In the genomic region with DNA sequence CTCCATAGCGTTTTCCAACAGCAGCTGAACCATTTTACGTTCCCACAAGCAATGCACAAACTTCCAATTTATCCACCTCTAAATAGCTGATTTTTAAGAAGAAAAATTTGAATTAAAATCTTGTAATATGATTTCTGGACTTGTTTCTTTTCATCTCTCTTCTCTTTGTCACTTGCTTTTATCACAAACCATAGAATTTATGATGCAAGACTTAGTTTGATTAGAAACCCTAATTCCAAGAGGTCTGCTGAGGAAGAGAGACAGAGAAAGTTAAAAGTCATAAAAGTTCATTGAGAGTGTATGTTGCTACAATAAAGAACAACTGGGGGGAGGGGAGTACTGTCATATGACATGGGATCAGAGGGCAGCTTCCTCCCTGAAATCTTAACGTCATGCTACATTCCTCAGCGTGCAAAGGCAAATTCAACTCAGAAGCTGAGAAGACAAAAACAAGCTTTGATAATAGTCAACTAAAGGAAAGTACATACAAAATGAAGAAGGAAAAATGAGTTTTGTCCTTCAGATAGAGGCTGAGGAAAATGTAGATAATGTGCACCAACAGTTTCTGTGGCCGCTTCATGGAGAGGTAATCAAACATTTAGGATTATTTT, we compare ENCODE assay signal across 1 cellular context.
TF ChIP-seq lines count a peak whose summit lies in the region.

No MANE protein-coding gene starts in this region.

TF ChIP-seq in HepG2, 621 proteins besides CTCF, POLR2A, EP300 and RAD21:
- TF ChIP-seq, protein P1, sequence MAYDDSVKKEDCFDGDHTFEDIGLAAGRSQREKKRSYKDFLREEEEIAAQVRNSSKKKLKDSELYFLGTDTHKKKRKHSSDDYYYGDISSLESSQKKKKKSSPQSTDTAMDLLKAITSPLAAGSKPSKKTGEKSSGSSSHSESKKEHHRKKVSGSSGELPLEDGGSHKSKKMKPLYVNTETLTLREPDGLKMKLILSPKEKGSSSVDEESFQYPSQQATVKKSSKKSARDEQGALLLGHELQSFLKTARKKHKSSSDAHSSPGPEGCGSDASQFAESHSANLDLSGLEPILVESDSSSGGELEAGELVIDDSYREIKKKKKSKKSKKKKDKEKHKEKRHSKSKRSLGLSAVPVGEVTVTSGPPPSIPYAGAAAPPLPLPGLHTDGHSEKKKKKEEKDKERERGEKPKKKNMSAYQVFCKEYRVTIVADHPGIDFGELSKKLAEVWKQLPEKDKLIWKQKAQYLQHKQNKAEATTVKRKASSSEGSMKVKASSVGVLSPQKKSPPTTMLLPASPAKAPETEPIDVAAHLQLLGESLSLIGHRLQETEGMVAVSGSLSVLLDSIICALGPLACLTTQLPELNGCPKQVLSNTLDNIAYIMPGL (CRISPR knock-in tag; IDR thresholded peaks at IDR 0.05; ENCODE audit: borderline replicate concordance in 1 of 2, low read depth in 1 of 2) = no peak
- TF ChIP-seq HNF4A (CRISPR knock-in tag; IDR thresholded peaks at IDR 0.05) (0 out of 2 replicates have a peak, but pooled peaks have one; percentile 11), POGZ (CRISPR knock-in tag; IDR thresholded peaks at IDR 0.05) (no peak), ELF4 (CRISPR knock-in tag; IDR thresholded peaks at IDR 0.05; ENCODE audit: borderline replicate concordance) (no peak), SRY (CRISPR knock-in tag; IDR thresholded peaks at IDR 0.05) (no peak)
- TF ChIP-seq, protein P2, sequence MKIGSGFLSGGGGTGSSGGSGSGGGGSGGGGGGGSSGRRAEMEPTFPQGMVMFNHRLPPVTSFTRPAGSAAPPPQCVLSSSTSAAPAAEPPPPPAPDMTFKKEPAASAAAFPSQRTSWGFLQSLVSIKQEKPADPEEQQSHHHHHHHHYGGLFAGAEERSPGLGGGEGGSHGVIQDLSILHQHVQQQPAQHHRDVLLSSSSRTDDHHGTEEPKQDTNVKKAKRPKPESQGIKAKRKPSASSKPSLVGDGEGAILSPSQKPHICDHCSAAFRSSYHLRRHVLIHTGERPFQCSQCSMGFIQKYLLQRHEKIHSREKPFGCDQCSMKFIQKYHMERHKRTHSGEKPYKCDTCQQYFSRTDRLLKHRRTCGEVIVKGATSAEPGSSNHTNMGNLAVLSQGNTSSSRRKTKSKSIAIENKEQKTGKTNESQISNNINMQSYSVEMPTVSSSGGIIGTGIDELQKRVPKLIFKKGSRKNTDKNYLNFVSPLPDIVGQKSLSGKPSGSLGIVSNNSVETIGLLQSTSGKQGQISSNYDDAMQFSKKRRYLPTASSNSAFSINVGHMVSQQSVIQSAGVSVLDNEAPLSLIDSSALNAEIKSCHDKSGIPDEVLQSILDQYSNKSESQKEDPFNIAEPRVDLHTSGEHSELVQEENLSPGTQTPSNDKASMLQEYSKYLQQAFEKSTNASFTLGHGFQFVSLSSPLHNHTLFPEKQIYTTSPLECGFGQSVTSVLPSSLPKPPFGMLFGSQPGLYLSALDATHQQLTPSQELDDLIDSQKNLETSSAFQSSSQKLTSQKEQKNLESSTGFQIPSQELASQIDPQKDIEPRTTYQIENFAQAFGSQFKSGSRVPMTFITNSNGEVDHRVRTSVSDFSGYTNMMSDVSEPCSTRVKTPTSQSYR (CRISPR knock-in tag; IDR thresholded peaks at IDR 0.05; ENCODE audit: borderline replicate concordance) = peak; percentile 54; the same call in 1 of the 2 replicates
- TF ChIP-seq, protein P3, sequence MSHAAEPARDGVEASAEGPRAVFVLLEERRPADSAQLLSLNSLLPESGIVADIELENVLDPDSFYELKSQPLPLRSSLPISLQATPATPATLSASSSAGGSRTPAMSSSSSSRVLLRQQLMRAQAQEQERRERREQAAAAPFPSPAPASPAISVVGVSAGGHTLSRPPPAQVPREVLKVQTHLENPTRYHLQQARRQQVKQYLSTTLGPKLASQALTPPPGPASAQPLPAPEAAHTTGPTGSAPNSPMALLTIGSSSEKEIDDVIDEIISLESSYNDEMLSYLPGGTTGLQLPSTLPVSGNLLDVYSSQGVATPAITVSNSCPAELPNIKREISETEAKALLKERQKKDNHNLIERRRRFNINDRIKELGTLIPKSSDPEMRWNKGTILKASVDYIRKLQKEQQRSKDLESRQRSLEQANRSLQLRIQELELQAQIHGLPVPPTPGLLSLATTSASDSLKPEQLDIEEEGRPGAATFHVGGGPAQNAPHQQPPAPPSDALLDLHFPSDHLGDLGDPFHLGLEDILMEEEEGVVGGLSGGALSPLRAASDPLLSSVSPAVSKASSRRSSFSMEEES (CRISPR knock-in tag; IDR thresholded peaks at IDR 0.05) = peak; percentile 52; the same call in 1 of the 2 replicates
- TF ChIP-seq, protein P4, sequence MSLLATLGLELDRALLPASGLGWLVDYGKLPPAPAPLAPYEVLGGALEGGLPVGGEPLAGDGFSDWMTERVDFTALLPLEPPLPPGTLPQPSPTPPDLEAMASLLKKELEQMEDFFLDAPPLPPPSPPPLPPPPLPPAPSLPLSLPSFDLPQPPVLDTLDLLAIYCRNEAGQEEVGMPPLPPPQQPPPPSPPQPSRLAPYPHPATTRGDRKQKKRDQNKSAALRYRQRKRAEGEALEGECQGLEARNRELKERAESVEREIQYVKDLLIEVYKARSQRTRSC (CRISPR knock-in tag; IDR thresholded peaks at IDR 0.05; ENCODE audit: low read depth) = no peak
